ENCODE assay signal across 8 cellular contexts in genomic region chr1:11059990-11060948, GRCh38. TPM values are rescaled to one million over a fixed set of nuclear protein-coding genes. Genes with fewer than 3 reads are reported as not detected.
A peak's percentile ranks its signal among the peaks of the same experiment; 100 is the strongest.
DNase-seq lines count a peak whose midpoint lies in the region; ATAC-seq and TF ChIP-seq lines count a peak whose summit lies in the region.

Gene SRM (minus strand): TSS chr1:11060018. CDS start chr1:11059943, 75 bp downstream.

- no peaks in the 10 kb centered on the region for H3K9me3 Mint-ChIP-seq in effector memory CD8-positive, alpha-beta T cell

- H2AK5ac ChIP-seq in mesenchymal stem cell (ENCODE audit: low read length, severe bottlenecking): no peak within 1 kb of the TSS

- H3K27ac ChIP-seq in mesenchymal stem cell (ENCODE audit: low read length, poor library complexity, severe bottlenecking): peak within 1 kb of the TSS; percentile 84

- peaks cover 35% of the 10 kb centered on the region for H3K79me1 ChIP-seq in mesenchymal stem cell (replicated peaks; ENCODE audit: low read length, poor library complexity, severe bottlenecking)

- H3K27me3 Mint-ChIP-seq in effector memory CD8-positive, alpha-beta T cell: no peaks in the 10 kb centered on the region

- peaks cover 33 to 41% of the 10 kb centered on the region in 2 donors for H3K4me1 Mint-ChIP-seq in effector memory CD8-positive, alpha-beta T cell (ENCODE audit: low read depth in 2 of 2)

- H3K4ac ChIP-seq in mesenchymal stem cell (ENCODE audit: low read depth in 1 of 2, low read length in 2 of 2): peak within 1 kb of the TSS; percentile 71 to 72

- H3K27ac Mint-ChIP-seq in effector memory CD8-positive, alpha-beta T cell: peak within 1 kb of the TSS; percentile 96 to 98

- peaks cover 14% of the 10 kb centered on the region for H3K4me1 ChIP-seq in mesenchymal stem cell (ENCODE audit: control insufficient read depth, insufficient read depth, low read depth, low read length)

- peak within 1 kb of the TSS; percentile 90 for H3K9ac ChIP-seq in mesenchymal stem cell (ENCODE audit: low read length)

- peaks cover 40% of the 10 kb centered on the region for H3K36me3 Mint-ChIP-seq in effector memory CD8-positive, alpha-beta T cell (ENCODE audit: insufficient read depth)

- peak within 1 kb of the TSS; percentile 92 to 97 for H3K4me3 Mint-ChIP-seq in effector memory CD8-positive, alpha-beta T cell

- H3K4me2 ChIP-seq in mesenchymal stem cell (ENCODE audit: low read length, poor library complexity, severe bottlenecking): peak within 1 kb of the TSS; percentile 86

- peaks cover 36 to 60% of the 10 kb centered on the region in 2 experiments for H3K36me3 ChIP-seq in mesenchymal stem cell (ENCODE audit: control insufficient read depth in 1 of 2, insufficient read depth in 2 of 2, low read depth in 1 of 2, low read length in 2 of 2)

- DNase-seq in COLO668 (lab: John Stamatoyannopoulos, UW; ENCODE audit: unreplicated experiment) (peak; percentile 100), GM20000 (ENCODE audit: low spot score) (peak; percentile 100), HT-29 (ENCODE audit: low spot score) (peak; percentile 92), NOMO-1 treated with DMSO at 0.1 percent for 48 hours (lab: John Stamatoyannopoulos, UW; ENCODE audit: unreplicated experiment) (peak; percentile 85), mesenchymal stem cell (peak; percentile 87)
- peak; percentile 52 to 91 (median 75) for DNase-seq in activated CD8-positive, alpha-beta memory T cell treated with anti-CD3 and anti-CD28 coated beads for 48 hours (ENCODE audit: low read depth in 2 of 3, low spot score in 2 of 3)
- peak; percentile 86 to 90 (median 86) for DNase-seq in effector memory CD8-positive, alpha-beta T cell
- peak; percentile 75 for DNase-seq in stimulated activated CD8-positive, alpha-beta memory T cell treated with anti-CD3 and anti-CD28 coated beads, Interleukin-12 subunit alpha, Interleukin-12 subunit beta, amount 100 ng/mL, for 24 hours (ENCODE audit: extremely low read depth)

- peak within 1 kb of the TSS; percentile 97 for H3K4me3 ChIP-seq in mesenchymal stem cell (ENCODE audit: insufficient read depth in 1 of 2, low read depth in 1 of 2, low read length in 2 of 2)

- peak within 1 kb of the TSS; percentile 73 for H2BK120ac ChIP-seq in mesenchymal stem cell (ENCODE audit: low read depth, low read length)

- H2BK15ac ChIP-seq in mesenchymal stem cell (ENCODE audit: low read depth, poor library complexity, severe bottlenecking): peak within 1 kb of the TSS; percentile 96

- H3K27me3 ChIP-seq in mesenchymal stem cell (ENCODE audit: control insufficient read depth in 1 of 2, insufficient read depth in 1 of 2, low read length in 2 of 2): no peaks in the 10 kb centered on the region

- peak within 1 kb of the TSS in 1 of 2 experiments; percentile 84 for H3K23ac ChIP-seq in mesenchymal stem cell (ENCODE audit: low read length in 2 of 2)

- H4K91ac ChIP-seq in mesenchymal stem cell (ENCODE audit: low read length): peak within 1 kb of the TSS; percentile 82

- 1% methylated on average over 57 of the region's 81 CpGs for WGBS in mesenchymal stem cell

- TF ChIP-seq CTCF in GM20000 (IDR thresholded peaks at IDR 0.05; ENCODE audit: extremely low read depth, missing control alignments): no peak

- H3K14ac ChIP-seq in mesenchymal stem cell (ENCODE audit: low read length in 2 of 2): peak within 1 kb of the TSS; percentile 4 to 82

- peak within 1 kb of the TSS in 1 of 2 experiments; percentile 45 for H2BK12ac ChIP-seq in mesenchymal stem cell (ENCODE audit: low read length in 2 of 2)

- H2BK5ac ChIP-seq in mesenchymal stem cell (ENCODE audit: low read depth, low read length, poor library complexity, severe bottlenecking): peak within 1 kb of the TSS; percentile 80

- H4K8ac ChIP-seq in mesenchymal stem cell (ENCODE audit: low read length): peak within 1 kb of the TSS; percentile 97

- peak within 1 kb of the TSS; percentile 90 for H2AFZ ChIP-seq in mesenchymal stem cell (ENCODE audit: low read depth, low read length)

- ATAC-seq in effector memory CD8-positive, alpha-beta T cell (replicated peaks): peak; percentile 87

- no peaks in the 10 kb centered on the region for H3K9me3 ChIP-seq in mesenchymal stem cell (ENCODE audit: control insufficient read depth, low read length)

- peak within 1 kb of the TSS; percentile 85 to 95 for H3K18ac ChIP-seq in mesenchymal stem cell (ENCODE audit: low read depth in 1 of 2, low read length in 2 of 2)

RNA-seq across cellular contexts. Expression of gene SRM, which starts in this region (rescaled TPM):
- 46.6 and 70.7 TPM in 2 replicates for total RNA-seq in HT-29 (2014; rRNA removed; shearing (Covaris generic))
- polyA plus RNA-seq in mesenchymal stem cell (2013, experiment 1 of 2): 208 TPM
- polyA plus RNA-seq in mesenchymal stem cell (2013, experiment 2 of 2): 196 TPM

Comparison
In these comparisons a context has a peak if more than half of its experiments do, and no peak if none do; other contexts are left out.
1. Peak in every context shown above with its lines: DNase-seq, ATAC-seq, H3K4me3 ChIP-seq and H3K27ac ChIP-seq.